In genomic region chr2:33530614-33531344, GRCh38 we compare ENCODE assay signal across 17 cellular contexts. TPM values are rescaled to one million over a fixed set of nuclear protein-coding genes. Genes with fewer than 3 reads are reported as not detected.
DNase-seq lines count a peak whose midpoint lies in the region; ATAC-seq lines count a peak whose summit lies in the region.
"Had no signal": no experiment of that assay in that cellular context is flagged by ENCODE, and none has a peak within 500 bp of the region (broad histone marks: within the 10 kb centered on the region; RNA-seq: fewer than 3 reads in every experiment).

No MANE protein-coding gene starts in this region.

- H3K9me3 Mint-ChIP-seq in IgD-negative memory B cell, result no peaks in the 10 kb centered on the region
- no peaks in the 10 kb centered on the region for H3K9me3 Mint-ChIP-seq in naive B cell

- H3K4me3 Mint-ChIP-seq in IgD-negative memory B cell, result peak overlapping the region; percentile 60 to 91 (median 84)
- peak overlapping the region; percentile 61 to 92 (median 84) for H3K4me3 Mint-ChIP-seq in naive B cell
- H3K4me3 Mint-ChIP-seq: activated CD8-positive, alpha-beta T cell treated with anti-CD3 and anti-CD28 coated beads, Interleukin-2, amount 10 ng/mL, durations not matched to agents 7 days and 5 days; CD14-positive monocyte had no signal

- DNase-seq in naive B cell (peak; percentile 62), ecto neural progenitor cell (ENCODE audit: low spot score) (no peak), medulla oblongata (ENCODE audit: extremely low spot score) (no peak), NCI-H2107 treated with DMSO at 0.1 percent for 48 hours (lab: John Stamatoyannopoulos, UW; ENCODE audit: unreplicated experiment) (no peak), DMS53 (lab: John Stamatoyannopoulos, UW) (no peak)
- DNase-seq: activated CD8-positive, alpha-beta T cell treated with anti-CD3 and anti-CD28 coated beads, Interleukin-2, amount 10 ng/mL, durations not matched to agents 7 days and 5 days; activated naive CD4-positive, alpha-beta T cell treated with Interleukin-2 at 50 U/mL for 16 hours; caudate nucleus; esophagus squamous epithelium; midbrain; stimulated activated CD4-positive, alpha-beta T cell treated with anti-CD3 and anti-CD28 coated beads, Interleukin-4, amount 100 ng/mL, for 1 hour; stimulated activated naive CD8-positive, alpha-beta T cell treated with anti-CD3 and anti-CD28 coated beads, Interleukin-15, Interleukin-2, amounts not matched to agents 100 U/mL and 50 U/mL, for 24 hours had no signal

- H3K4me1 Mint-ChIP-seq in IgD-negative memory B cell (peaks cover 54 to 73% (median 61%) of the 10 kb centered on the region in 3 donors), naive B cell (peaks cover 68 to 87% (median 77%) of the 10 kb centered on the region in 3 donors)

- peaks cover 31% of the 10 kb centered on the region for H3K36me3 Mint-ChIP-seq in IgD-negative memory B cell
- peaks cover 30 to 35% of the 10 kb centered on the region in 2 donors for H3K36me3 Mint-ChIP-seq in naive B cell
- H3K36me3 Mint-ChIP-seq: CD14-positive monocyte had no signal

- H3K27me3 Mint-ChIP-seq in IgD-negative memory B cell (no peaks in the 10 kb centered on the region), naive B cell (no peaks in the 10 kb centered on the region)

- ATAC-seq in GM18517 (IDR thresholded peaks at IDR 0.05; ENCODE audit: unreplicated experiment) (peak; percentile 43), GM21723 (IDR thresholded peaks at IDR 0.05; ENCODE audit: unreplicated experiment) (peak; percentile 46), naive B cell (ENCODE audit: low read depth in 2 of 2) (peak; percentile 68 to 72)
- ATAC-seq: activated CD8-positive, alpha-beta T cell treated with anti-CD3 and anti-CD28 coated beads, Interleukin-2, amount 10 ng/mL, durations not matched to agents 7 days and 5 days; stimulated activated naive CD8-positive, alpha-beta T cell treated with anti-CD3 and anti-CD28 coated beads, Interleukin-15, Interleukin-2, amounts not matched to agents 100 U/mL and 50 U/mL, for 24 hours had no signal

- H3K27ac Mint-ChIP-seq in IgD-negative memory B cell (peak overlapping the region; percentile 96 to 99 (median 98)), naive B cell (peak overlapping the region; percentile 95 to 98 (median 97))
- H3K27ac Mint-ChIP-seq: activated CD8-positive, alpha-beta T cell treated with anti-CD3 and anti-CD28 coated beads, Interleukin-2, amount 10 ng/mL, durations not matched to agents 7 days and 5 days; progenitor cell of endocrine pancreas had no signal

RNA-seq across cellular contexts. Expression of gene RASGRP3, which starts 54.3 kb away (rescaled TPM):
- polyA plus RNA-seq in IgD-negative memory B cell, result 82.4 TPM
- polyA plus RNA-seq in naive B cell (ENCODE audit: low read depth in 6 of 6), result 100 to 1,000 TPM in 3 of 6 donors, 10 to 100 TPM in 3; 44.7 to 118 (median 92.3) TPM
